Comparison of ENCODE assay signal across 1 cellular context in the genomic region with DNA sequence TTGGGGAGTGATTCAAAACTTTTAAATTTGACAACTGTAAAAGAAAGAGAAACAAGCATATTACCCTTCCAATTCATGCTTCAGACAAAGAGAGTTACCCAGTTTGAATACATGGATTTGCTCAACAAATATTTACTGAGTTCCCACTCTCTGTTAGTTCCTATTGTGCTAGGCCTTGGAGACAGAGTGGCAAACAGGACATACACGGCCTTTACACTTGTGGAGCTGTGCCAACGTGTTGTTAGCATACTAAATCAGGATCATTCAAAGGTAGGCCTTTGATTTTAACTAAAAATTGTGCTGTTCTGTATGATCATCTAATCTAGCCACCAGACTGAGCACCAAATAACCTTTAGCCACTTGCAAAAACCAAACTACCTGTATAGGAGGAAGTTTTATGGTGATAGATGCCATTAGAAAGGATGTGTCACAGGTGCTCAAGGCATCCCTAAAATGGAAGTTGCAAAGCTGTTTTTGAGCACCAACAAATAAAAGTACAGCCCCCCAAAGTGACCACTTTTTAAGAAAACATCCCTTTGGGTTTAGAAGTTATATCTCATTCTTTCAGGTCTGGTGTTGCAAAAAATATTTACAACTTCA.
A peak's percentile ranks its signal among the peaks of the same experiment; 100 is the strongest.
TF ChIP-seq lines count a peak whose summit lies in the region.

No MANE protein-coding gene starts in this region.

TF ChIP-seq in HepG2, 621 proteins besides CTCF, POLR2A, EP300 and RAD21 (continued from another document and continues in another):
- TF ChIP-seq, protein P1, sequence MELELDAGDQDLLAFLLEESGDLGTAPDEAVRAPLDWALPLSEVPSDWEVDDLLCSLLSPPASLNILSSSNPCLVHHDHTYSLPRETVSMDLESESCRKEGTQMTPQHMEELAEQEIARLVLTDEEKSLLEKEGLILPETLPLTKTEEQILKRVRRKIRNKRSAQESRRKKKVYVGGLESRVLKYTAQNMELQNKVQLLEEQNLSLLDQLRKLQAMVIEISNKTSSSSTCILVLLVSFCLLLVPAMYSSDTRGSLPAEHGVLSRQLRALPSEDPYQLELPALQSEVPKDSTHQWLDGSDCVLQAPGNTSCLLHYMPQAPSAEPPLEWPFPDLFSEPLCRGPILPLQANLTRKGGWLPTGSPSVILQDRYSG (CRISPR knock-in tag; IDR thresholded peaks at IDR 0.05), result no peak
- TF ChIP-seq ATF7-NPFF (CRISPR knock-in tag; IDR thresholded peaks at IDR 0.05; ENCODE audit: low read depth) (no peak), ZNF615 (CRISPR knock-in tag; IDR thresholded peaks at IDR 0.05; ENCODE audit: borderline replicate concordance) (no peak), SOX5 (CRISPR knock-in tag; IDR thresholded peaks at IDR 0.05; ENCODE audit: borderline replicate concordance) (peak; percentile 100), ZNF326 (CRISPR knock-in tag; IDR thresholded peaks at IDR 0.05; ENCODE audit: borderline replicate concordance) (no peak), CBX1 (IDR thresholded peaks at IDR 0.05; ENCODE audit: low read depth) (no peak), FOXC1 (CRISPR knock-in tag; IDR thresholded peaks at IDR 0.05; ENCODE audit: borderline replicate concordance) (no peak), ELF1 (CRISPR knock-in tag; IDR thresholded peaks at IDR 0.05) (peak; percentile 57), SMAD1 (CRISPR knock-in tag; IDR thresholded peaks at IDR 0.05; ENCODE audit: borderline replicate concordance, low read depth) (no peak), YY1 (IDR thresholded peaks at IDR 0.05; ENCODE audit: insufficient read depth, insufficient replicate concordance, low read depth, low read length) (no peak), HMGXB4 (CRISPR knock-in tag; IDR thresholded peaks at IDR 0.05; ENCODE audit: borderline replicate concordance in 1 of 2, low read depth in 1 of 2) (no peak; a peak in 1 of 4 replicates), ZNF225 (CRISPR knock-in tag; IDR thresholded peaks at IDR 0.05) (no peak), FOXP1 (IDR thresholded peaks at IDR 0.05) (peak; percentile 29; the same call in 1 of the 2 replicates), FOXP1 (CRISPR knock-in tag; IDR thresholded peaks at IDR 0.05) (peak; percentile 98), ZSCAN22 (CRISPR knock-in tag; IDR thresholded peaks at IDR 0.05) (no peak), JUND (CRISPR knock-in tag; IDR thresholded peaks at IDR 0.05) (no peak), TRAFD1 (CRISPR knock-in tag; IDR thresholded peaks at IDR 0.05; ENCODE audit: borderline replicate concordance) (no peak), XRCC5 (optimal IDR thresholded peaks at IDR 0.05; ENCODE audit: low read length) (no peak), BRD4 (CRISPR knock-in tag; IDR thresholded peaks at IDR 0.05) (no peak), MXD4 (CRISPR knock-in tag; IDR thresholded peaks at IDR 0.05) (no peak), ZNF143 (CRISPR knock-in tag; IDR thresholded peaks at IDR 0.05) (no peak), ZNF777 (CRISPR knock-in tag; IDR thresholded peaks at IDR 0.05) (no peak), HOXD1 (CRISPR knock-in tag; IDR thresholded peaks at IDR 0.05) (peak; percentile 49; the same call in 1 of the 2 replicates), CEBPG (CRISPR knock-in tag; IDR thresholded peaks at IDR 0.05) (peak; percentile 73), XBP1 (CRISPR knock-in tag; IDR thresholded peaks at IDR 0.05) (no peak), HMGXB3 (CRISPR knock-in tag; IDR thresholded peaks at IDR 0.05; ENCODE audit: borderline replicate concordance) (peak; percentile 69), NRL (CRISPR knock-in tag; IDR thresholded peaks at IDR 0.05; ENCODE audit: borderline replicate concordance) (no peak), ZNF460 (CRISPR knock-in tag; IDR thresholded peaks at IDR 0.05; ENCODE audit: borderline replicate concordance) (no peak), POGZ (CRISPR knock-in tag; IDR thresholded peaks at IDR 0.05) (peak; percentile 25; the same call in 1 of the 2 replicates), ZBTB14 (CRISPR knock-in tag; IDR thresholded peaks at IDR 0.05) (no peak), ZNF501 (CRISPR knock-in tag; IDR thresholded peaks at IDR 0.05) (no peak), ZFAT (CRISPR knock-in tag; conservative IDR thresholded peaks at IDR 0.05) (no peak), NR2F6 (IDR thresholded peaks at IDR 0.05) (peak; percentile 76), NR2F6 (CRISPR knock-in tag; IDR thresholded peaks at IDR 0.05) (peak; percentile 83), RBAK (CRISPR knock-in tag; IDR thresholded peaks at IDR 0.05) (no peak), ARHGAP35 (CRISPR knock-in tag; IDR thresholded peaks at IDR 0.05; ENCODE audit: borderline replicate concordance) (no peak)
- TF ChIP-seq, protein P2, sequence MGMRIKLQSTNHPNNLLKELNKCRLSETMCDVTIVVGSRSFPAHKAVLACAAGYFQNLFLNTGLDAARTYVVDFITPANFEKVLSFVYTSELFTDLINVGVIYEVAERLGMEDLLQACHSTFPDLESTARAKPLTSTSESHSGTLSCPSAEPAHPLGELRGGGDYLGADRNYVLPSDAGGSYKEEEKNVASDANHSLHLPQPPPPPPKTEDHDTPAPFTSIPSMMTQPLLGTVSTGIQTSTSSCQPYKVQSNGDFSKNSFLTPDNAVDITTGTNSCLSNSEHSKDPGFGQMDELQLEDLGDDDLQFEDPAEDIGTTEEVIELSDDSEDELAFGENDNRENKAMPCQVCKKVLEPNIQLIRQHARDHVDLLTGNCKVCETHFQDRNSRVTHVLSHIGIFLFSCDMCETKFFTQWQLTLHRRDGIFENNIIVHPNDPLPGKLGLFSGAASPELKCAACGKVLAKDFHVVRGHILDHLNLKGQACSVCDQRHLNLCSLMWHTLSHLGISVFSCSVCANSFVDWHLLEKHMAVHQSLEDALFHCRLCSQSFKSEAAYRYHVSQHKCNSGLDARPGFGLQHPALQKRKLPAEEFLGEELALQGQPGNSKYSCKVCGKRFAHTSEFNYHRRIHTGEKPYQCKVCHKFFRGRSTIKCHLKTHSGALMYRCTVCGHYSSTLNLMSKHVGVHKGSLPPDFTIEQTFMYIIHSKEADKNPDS (CRISPR knock-in tag; IDR thresholded peaks at IDR 0.05), result peak; percentile 59; the same call in 1 of the 2 replicates
- TF ChIP-seq, protein P3, sequence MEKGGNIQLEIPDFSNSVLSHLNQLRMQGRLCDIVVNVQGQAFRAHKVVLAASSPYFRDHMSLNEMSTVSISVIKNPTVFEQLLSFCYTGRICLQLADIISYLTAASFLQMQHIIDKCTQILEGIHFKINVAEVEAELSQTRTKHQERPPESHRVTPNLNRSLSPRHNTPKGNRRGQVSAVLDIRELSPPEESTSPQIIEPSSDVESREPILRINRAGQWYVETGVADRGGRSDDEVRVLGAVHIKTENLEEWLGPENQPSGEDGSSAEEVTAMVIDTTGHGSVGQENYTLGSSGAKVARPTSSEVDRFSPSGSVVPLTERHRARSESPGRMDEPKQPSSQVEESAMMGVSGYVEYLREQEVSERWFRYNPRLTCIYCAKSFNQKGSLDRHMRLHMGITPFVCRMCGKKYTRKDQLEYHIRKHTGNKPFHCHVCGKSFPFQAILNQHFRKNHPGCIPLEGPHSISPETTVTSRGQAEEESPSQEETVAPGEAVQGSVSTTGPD (CRISPR knock-in tag; IDR thresholded peaks at IDR 0.05), result no peak
- TF ChIP-seq, protein P4, sequence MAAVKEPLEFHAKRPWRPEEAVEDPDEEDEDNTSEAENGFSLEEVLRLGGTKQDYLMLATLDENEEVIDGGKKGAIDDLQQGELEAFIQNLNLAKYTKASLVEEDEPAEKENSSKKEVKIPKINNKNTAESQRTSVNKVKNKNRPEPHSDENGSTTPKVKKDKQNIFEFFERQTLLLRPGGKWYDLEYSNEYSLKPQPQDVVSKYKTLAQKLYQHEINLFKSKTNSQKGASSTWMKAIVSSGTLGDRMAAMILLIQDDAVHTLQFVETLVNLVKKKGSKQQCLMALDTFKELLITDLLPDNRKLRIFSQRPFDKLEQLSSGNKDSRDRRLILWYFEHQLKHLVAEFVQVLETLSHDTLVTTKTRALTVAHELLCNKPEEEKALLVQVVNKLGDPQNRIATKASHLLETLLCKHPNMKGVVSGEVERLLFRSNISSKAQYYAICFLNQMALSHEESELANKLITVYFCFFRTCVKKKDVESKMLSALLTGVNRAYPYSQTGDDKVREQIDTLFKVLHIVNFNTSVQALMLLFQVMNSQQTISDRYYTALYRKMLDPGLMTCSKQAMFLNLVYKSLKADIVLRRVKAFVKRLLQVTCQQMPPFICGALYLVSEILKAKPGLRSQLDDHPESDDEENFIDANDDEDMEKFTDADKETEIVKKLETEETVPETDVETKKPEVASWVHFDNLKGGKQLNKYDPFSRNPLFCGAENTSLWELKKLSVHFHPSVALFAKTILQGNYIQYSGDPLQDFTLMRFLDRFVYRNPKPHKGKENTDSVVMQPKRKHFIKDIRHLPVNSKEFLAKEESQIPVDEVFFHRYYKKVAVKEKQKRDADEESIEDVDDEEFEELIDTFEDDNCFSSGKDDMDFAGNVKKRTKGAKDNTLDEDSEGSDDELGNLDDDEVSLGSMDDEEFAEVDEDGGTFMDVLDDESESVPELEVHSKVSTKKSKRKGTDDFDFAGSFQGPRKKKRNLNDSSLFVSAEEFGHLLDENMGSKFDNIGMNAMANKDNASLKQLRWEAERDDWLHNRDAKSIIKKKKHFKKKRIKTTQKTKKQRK (IDR thresholded peaks at IDR 0.05; ENCODE audit: low read length), result no peak
- TF ChIP-seq, protein P5, sequence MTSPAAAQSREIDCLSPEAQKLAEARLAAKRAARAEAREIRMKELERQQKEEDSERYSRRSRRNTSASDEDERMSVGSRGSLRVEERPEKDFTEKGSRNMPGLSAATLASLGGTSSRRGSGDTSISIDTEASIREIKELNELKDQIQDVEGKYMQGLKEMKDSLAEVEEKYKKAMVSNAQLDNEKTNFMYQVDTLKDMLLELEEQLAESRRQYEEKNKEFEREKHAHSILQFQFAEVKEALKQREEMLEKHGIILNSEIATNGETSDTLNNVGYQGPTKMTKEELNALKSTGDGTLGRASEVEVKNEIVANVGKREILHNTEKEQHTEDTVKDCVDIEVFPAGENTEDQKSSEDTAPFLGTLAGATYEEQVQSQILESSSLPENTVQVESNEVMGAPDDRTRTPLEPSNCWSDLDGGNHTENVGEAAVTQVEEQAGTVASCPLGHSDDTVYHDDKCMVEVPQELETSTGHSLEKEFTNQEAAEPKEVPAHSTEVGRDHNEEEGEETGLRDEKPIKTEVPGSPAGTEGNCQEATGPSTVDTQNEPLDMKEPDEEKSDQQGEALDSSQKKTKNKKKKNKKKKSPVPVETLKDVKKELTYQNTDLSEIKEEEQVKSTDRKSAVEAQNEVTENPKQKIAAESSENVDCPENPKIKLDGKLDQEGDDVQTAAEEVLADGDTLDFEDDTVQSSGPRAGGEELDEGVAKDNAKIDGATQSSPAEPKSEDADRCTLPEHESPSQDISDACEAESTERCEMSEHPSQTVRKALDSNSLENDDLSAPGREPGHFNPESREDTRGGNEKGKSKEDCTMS (CRISPR knock-in tag; conservative IDR thresholded peaks at IDR 0.05), result no peak
